1 cellular context compared by ENCODE assay signal in the genomic region with DNA sequence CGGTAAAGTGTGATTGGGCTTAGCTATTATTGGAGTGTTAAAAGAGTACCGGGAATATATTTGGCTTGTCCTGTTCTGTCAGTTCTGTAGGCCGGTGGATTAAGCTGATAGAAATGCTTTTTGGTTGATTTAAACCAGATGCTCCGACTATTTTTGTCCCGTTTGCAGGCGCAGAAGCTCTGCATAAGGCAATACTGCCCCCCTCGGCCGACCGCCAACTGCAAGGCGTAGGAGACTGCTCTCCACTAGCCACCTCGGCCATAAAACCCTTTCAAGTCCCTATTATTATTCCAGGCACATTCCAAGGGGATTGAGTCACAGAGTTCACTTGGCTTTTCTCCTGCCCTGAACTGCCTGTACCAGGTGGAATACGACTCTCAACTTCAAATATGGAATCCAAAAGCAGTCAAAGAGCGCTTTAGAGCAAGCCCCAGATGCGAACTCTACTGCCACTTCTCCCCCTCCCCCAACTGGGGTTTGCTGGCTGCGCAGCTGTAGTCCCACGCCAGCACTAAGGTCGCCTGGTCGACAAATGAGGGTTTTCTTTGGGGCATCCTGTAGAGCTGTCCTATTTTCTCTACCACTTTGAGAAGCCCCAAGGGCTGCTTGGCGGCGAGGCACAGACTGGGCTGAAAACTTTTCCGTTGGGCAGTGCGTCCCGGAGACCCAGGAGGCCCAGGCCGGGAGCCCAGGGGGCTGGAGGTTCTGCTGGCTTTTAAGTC.
TF ChIP-seq lines count a peak whose summit lies in the region.

No MANE protein-coding gene starts in this region.

TF ChIP-seq in K562, 482 proteins besides CTCF, POLR2A, EP300 and RAD21 (continued from another document and continues in another):
- peak in 1 of 3 experiments; percentile 53 for TF ChIP-seq YY1 (IDR thresholded peaks at IDR 0.05; ENCODE audit: borderline replicate concordance in 1 of 3, control insufficient read depth in 1 of 3, extremely low read depth in 1 of 3, insufficient read depth in 3 of 3, insufficient read length in 1 of 3, insufficient replicate concordance in 2 of 3, low read depth in 1 of 3, low read length in 2 of 3)
- TF ChIP-seq, protein P1, sequence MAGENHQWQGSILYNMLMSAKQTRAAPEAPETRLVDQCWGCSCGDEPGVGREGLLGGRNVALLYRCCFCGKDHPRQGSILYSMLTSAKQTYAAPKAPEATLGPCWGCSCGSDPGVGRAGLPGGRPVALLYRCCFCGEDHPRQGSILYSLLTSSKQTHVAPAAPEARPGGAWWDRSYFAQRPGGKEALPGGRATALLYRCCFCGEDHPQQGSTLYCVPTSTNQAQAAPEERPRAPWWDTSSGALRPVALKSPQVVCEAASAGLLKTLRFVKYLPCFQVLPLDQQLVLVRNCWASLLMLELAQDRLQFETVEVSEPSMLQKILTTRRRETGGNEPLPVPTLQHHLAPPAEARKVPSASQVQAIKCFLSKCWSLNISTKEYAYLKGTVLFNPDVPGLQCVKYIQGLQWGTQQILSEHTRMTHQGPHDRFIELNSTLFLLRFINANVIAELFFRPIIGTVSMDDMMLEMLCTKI (IDR thresholded peaks at IDR 0.05; ENCODE audit: partially characterized antibody), result no peak
- no peak for TF ChIP-seq YBX1 (IDR thresholded peaks at IDR 0.05)
- peak; percentile 70 for TF ChIP-seq RBBP5 (IDR thresholded peaks at IDR 0.05; ENCODE audit: borderline replicate concordance, insufficient read depth, low read length, poor library complexity, severe bottlenecking)
- peak; percentile 70 for TF ChIP-seq ZBTB17 (CRISPR knock-in tag; IDR thresholded peaks at IDR 0.05)
- 0 out of 2 replicates have a peak, but pooled peaks have one; percentile 45 for TF ChIP-seq CBFB (CRISPR knock-in tag; IDR thresholded peaks at IDR 0.05)
- TF ChIP-seq, protein P2, sequence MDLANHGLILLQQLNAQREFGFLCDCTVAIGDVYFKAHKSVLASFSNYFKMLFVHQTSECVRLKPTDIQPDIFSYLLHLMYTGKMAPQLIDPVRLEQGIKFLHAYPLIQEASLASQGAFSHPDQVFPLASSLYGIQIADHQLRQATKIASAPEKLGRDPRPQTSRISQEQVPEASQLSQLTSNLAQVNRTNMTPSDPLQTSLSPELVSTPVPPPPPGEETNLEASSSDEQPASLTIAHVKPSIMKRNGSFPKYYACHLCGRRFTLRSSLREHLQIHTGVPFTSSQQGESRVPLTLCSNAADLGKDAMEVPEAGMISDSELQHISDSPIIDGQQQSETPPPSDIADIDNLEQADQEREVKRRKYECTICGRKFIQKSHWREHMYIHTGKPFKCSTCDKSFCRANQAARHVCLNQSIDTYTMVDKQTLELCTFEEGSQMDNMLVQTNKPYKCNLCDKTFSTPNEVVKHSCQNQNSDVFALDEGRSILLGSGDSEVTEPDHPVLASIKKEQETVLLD (IDR thresholded peaks at IDR 0.05), result peak; percentile 60; the same call in 1 of the 2 replicates
- no peak for TF ChIP-seq NR3C1 (CRISPR knock-in tag; IDR thresholded peaks at IDR 0.05)
- TF ChIP-seq, protein P3, sequence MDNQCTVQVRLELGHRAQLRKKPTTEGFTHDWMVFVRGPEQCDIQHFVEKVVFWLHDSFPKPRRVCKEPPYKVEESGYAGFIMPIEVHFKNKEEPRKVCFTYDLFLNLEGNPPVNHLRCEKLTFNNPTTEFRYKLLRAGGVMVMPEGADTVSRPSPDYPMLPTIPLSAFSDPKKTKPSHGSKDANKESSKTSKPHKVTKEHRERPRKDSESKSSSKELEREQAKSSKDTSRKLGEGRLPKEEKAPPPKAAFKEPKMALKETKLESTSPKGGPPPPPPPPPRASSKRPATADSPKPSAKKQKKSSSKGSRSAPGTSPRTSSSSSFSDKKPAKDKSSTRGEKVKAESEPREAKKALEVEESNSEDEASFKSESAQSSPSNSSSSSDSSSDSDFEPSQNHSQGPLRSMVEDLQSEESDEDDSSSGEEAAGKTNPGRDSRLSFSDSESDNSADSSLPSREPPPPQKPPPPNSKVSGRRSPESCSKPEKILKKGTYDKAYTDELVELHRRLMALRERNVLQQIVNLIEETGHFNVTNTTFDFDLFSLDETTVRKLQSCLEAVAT (IDR thresholded peaks at IDR 0.05), result peak in 1 of 2 experiments; percentile 11; a peak in 1 of 4 replicates
- TF ChIP-seq, protein P4, sequence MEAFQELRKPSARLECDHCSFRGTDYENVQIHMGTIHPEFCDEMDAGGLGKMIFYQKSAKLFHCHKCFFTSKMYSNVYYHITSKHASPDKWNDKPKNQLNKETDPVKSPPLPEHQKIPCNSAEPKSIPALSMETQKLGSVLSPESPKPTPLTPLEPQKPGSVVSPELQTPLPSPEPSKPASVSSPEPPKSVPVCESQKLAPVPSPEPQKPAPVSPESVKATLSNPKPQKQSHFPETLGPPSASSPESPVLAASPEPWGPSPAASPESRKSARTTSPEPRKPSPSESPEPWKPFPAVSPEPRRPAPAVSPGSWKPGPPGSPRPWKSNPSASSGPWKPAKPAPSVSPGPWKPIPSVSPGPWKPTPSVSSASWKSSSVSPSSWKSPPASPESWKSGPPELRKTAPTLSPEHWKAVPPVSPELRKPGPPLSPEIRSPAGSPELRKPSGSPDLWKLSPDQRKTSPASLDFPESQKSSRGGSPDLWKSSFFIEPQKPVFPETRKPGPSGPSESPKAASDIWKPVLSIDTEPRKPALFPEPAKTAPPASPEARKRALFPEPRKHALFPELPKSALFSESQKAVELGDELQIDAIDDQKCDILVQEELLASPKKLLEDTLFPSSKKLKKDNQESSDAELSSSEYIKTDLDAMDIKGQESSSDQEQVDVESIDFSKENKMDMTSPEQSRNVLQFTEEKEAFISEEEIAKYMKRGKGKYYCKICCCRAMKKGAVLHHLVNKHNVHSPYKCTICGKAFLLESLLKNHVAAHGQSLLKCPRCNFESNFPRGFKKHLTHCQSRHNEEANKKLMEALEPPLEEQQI (IDR thresholded peaks at IDR 0.05), result peak; percentile 49; the same call in 1 of the 2 replicates
- peak; percentile 89 for TF ChIP-seq MEF2A (IDR thresholded peaks at IDR 0.05; ENCODE audit: control insufficient read depth, low read depth, low read length)
- TF ChIP-seq EHMT2 (IDR thresholded peaks at IDR 0.05), result peak; percentile 59; the same call in 1 of the 2 replicates
- peak; percentile 64; the same call in 1 of the 2 replicates for TF ChIP-seq LCOR (CRISPR knock-in tag; IDR thresholded peaks at IDR 0.05)
- no peak for TF ChIP-seq EWSR1 (IDR thresholded peaks at IDR 0.05; ENCODE audit: borderline replicate concordance, low read depth, partially characterized antibody)
- peak; percentile 59; the same call in 1 of the 2 replicates for TF ChIP-seq L3MBTL2 (IDR thresholded peaks at IDR 0.05)
- TF ChIP-seq NFRKB (IDR thresholded peaks at IDR 0.05; ENCODE audit: low read depth), result peak; percentile 57; the same call in 1 of the 2 replicates
- TF ChIP-seq ZNF75A (CRISPR knock-in tag; IDR thresholded peaks at IDR 0.05), result 0 out of 2 replicates have a peak, but pooled peaks have one; percentile 48
- TF ChIP-seq BRD9 (IDR thresholded peaks at IDR 0.05; ENCODE audit: low read depth, partially characterized antibody), result peak; percentile 49
- peak; percentile 82 for TF ChIP-seq FOSL1 (tag; conservative IDR thresholded peaks at IDR 0.05)
- peak; percentile 38 for TF ChIP-seq MEIS2 (IDR thresholded peaks at IDR 0.05; ENCODE audit: partially characterized antibody)
- no peak for TF ChIP-seq ZKSCAN3 (CRISPR knock-in tag; IDR thresholded peaks at IDR 0.05)
- peak in 1 of 2 experiments; percentile 38; a peak in 1 of 4 replicates for TF ChIP-seq ARNT (IDR thresholded peaks at IDR 0.05)
- TF ChIP-seq ATF1 (CRISPR knock-in tag; IDR thresholded peaks at IDR 0.05), result no peak
- TF ChIP-seq ATF1 (tag; IDR thresholded peaks at IDR 0.05), result peak; percentile 65
- 0 out of 2 replicates have a peak, but pooled peaks have one; percentile 56 for TF ChIP-seq FOXK1 (CRISPR knock-in tag; IDR thresholded peaks at IDR 0.05; ENCODE audit: borderline replicate concordance)
- peak; percentile 57; the same call in 1 of the 2 replicates for TF ChIP-seq BRD4 (IDR thresholded peaks at IDR 0.05)
- peak; percentile 13 for TF ChIP-seq RB1 (IDR thresholded peaks at IDR 0.05; ENCODE audit: low read depth)
- TF ChIP-seq MIER1 (IDR thresholded peaks at IDR 0.05; ENCODE audit: low read depth), result peak; percentile 75
- TF ChIP-seq, protein P5, sequence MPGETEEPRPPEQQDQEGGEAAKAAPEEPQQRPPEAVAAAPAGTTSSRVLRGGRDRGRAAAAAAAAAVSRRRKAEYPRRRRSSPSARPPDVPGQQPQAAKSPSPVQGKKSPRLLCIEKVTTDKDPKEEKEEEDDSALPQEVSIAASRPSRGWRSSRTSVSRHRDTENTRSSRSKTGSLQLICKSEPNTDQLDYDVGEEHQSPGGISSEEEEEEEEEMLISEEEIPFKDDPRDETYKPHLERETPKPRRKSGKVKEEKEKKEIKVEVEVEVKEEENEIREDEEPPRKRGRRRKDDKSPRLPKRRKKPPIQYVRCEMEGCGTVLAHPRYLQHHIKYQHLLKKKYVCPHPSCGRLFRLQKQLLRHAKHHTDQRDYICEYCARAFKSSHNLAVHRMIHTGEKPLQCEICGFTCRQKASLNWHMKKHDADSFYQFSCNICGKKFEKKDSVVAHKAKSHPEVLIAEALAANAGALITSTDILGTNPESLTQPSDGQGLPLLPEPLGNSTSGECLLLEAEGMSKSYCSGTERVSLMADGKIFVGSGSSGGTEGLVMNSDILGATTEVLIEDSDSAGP (CRISPR knock-in tag; IDR thresholded peaks at IDR 0.05), result no peak
- TF ChIP-seq, protein P6, sequence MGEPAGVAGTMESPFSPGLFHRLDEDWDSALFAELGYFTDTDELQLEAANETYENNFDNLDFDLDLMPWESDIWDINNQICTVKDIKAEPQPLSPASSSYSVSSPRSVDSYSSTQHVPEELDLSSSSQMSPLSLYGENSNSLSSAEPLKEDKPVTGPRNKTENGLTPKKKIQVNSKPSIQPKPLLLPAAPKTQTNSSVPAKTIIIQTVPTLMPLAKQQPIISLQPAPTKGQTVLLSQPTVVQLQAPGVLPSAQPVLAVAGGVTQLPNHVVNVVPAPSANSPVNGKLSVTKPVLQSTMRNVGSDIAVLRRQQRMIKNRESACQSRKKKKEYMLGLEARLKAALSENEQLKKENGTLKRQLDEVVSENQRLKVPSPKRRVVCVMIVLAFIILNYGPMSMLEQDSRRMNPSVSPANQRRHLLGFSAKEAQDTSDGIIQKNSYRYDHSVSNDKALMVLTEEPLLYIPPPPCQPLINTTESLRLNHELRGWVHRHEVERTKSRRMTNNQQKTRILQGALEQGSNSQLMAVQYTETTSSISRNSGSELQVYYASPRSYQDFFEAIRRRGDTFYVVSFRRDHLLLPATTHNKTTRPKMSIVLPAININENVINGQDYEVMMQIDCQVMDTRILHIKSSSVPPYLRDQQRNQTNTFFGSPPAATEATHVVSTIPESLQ (CRISPR knock-in tag; IDR thresholded peaks at IDR 0.05), result 0 out of 2 replicates have a peak, but pooled peaks have one; percentile 53
- peak; percentile 75 for TF ChIP-seq EP400 (IDR thresholded peaks at IDR 0.05)
- peak; percentile 71 for TF ChIP-seq KLF16 (IDR thresholded peaks at IDR 0.05)
- peak; percentile 68 for TF ChIP-seq DPF2 (IDR thresholded peaks at IDR 0.05)
- peak; percentile 55; the same call in 1 of the 2 replicates for TF ChIP-seq TEAD4 (IDR thresholded peaks at IDR 0.05; ENCODE audit: low read length)
- TF ChIP-seq TEAD4 (CRISPR knock-in tag; IDR thresholded peaks at IDR 0.05; ENCODE audit: borderline replicate concordance), result no peak
- peak in 1 of 2 experiments; percentile 65; a peak in 1 of 4 replicates for TF ChIP-seq KDM1A (IDR thresholded peaks at IDR 0.05)
- TF ChIP-seq, protein P7, sequence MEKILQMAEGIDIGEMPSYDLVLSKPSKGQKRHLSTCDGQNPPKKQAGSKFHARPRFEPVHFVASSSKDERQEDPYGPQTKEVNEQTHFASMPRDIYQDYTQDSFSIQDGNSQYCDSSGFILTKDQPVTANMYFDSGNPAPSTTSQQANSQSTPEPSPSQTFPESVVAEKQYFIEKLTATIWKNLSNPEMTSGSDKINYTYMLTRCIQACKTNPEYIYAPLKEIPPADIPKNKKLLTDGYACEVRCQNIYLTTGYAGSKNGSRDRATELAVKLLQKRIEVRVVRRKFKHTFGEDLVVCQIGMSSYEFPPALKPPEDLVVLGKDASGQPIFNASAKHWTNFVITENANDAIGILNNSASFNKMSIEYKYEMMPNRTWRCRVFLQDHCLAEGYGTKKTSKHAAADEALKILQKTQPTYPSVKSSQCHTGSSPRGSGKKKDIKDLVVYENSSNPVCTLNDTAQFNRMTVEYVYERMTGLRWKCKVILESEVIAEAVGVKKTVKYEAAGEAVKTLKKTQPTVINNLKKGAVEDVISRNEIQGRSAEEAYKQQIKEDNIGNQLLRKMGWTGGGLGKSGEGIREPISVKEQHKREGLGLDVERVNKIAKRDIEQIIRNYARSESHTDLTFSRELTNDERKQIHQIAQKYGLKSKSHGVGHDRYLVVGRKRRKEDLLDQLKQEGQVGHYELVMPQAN (IDR thresholded peaks at IDR 0.05; ENCODE audit: borderline replicate concordance), result peak; percentile 60
- TF ChIP-seq ARID2 (IDR thresholded peaks at IDR 0.05), result peak; percentile 52; the same call in 1 of the 2 replicates
- TF ChIP-seq ZNF586 (CRISPR knock-in tag; conservative IDR thresholded peaks at IDR 0.05), result 0 out of 2 replicates have a peak, but pooled peaks have one; percentile 6
- no peak for TF ChIP-seq CEBPG (CRISPR knock-in tag; IDR thresholded peaks at IDR 0.05)
- no peak for TF ChIP-seq CEBPG (tag; conservative IDR thresholded peaks at IDR 0.05 in 1 of 2, IDR thresholded peaks at IDR 0.05 in 1 of 2)
- TF ChIP-seq RBM39 (optimal IDR thresholded peaks at IDR 0.05; ENCODE audit: low read depth, low read length), result peak; percentile 24
- peak; percentile 49; the same call in 1 of the 2 replicates for TF ChIP-seq SOX6 (IDR thresholded peaks at IDR 0.05)
- TF ChIP-seq, protein P8, sequence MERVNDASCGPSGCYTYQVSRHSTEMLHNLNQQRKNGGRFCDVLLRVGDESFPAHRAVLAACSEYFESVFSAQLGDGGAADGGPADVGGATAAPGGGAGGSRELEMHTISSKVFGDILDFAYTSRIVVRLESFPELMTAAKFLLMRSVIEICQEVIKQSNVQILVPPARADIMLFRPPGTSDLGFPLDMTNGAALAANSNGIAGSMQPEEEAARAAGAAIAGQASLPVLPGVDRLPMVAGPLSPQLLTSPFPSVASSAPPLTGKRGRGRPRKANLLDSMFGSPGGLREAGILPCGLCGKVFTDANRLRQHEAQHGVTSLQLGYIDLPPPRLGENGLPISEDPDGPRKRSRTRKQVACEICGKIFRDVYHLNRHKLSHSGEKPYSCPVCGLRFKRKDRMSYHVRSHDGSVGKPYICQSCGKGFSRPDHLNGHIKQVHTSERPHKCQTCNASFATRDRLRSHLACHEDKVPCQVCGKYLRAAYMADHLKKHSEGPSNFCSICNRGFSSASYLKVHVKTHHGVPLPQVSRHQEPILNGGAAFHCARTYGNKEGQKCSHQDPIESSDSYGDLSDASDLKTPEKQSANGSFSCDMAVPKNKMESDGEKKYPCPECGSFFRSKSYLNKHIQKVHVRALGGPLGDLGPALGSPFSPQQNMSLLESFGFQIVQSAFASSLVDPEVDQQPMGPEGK (CRISPR knock-in tag; IDR thresholded peaks at IDR 0.05; ENCODE audit: borderline replicate concordance), result 0 out of 2 replicates have a peak, but pooled peaks have one; percentile 7
- TF ChIP-seq RCOR1 (IDR thresholded peaks at IDR 0.05; ENCODE audit: borderline replicate concordance in 1 of 2, low read depth in 2 of 2, low read length in 2 of 2), result peak; percentile 5 to 41; a peak in 2 of 4 replicates
- TF ChIP-seq MTF1 (CRISPR knock-in tag; IDR thresholded peaks at IDR 0.05; ENCODE audit: borderline replicate concordance), result no peak
- peak in 1 of 2 experiments; percentile 11; a peak in 1 of 4 replicates for TF ChIP-seq NONO (IDR thresholded peaks at IDR 0.05; ENCODE audit: low read depth in 2 of 2, low read length in 1 of 2)
- peak; percentile 63 for TF ChIP-seq SMARCA5 (IDR thresholded peaks at IDR 0.05)
